Comparison of ENCODE assay signal across 33 cellular contexts in genomic region chrX:151478052-151478451, GRCh38.
"Had no signal": no experiment of that assay in that cellular context is flagged by ENCODE, and none has a peak within 500 bp of the region (broad histone marks: within the 10 kb centered on the region; RNA-seq: fewer than 3 reads in every experiment).

No MANE protein-coding gene starts in this region.

- H3K4me3 ChIP-seq: ascending aorta, coronary artery, dorsolateral prefrontal cortex, heart left ventricle had no signal

- H3K4me3 Mint-ChIP-seq: activated B cell treated with CpG ODN at 0.5 μM for 24 hours; activated CD8-positive, alpha-beta T cell treated with anti-CD3 and anti-CD28 coated beads for 36 hours; activated naive CD4-positive, alpha-beta T cell treated with anti-CD3 and anti-CD28 coated beads for 36 hours; activated naive CD4-positive, alpha-beta T cell treated with anti-CD3 and anti-CD28 coated beads, Interleukin-2, amount 50 U/mL, for 24 hours; activated naive CD8-positive, alpha-beta T cell treated with anti-CD3 and anti-CD28 coated beads for 36 hours; activated naive CD8-positive, alpha-beta T cell treated with anti-CD3 and anti-CD28 coated beads, Interleukin-2, amount 50 U/mL, for 24 hours; activated T-helper 1 cell treated with anti-CD3 and anti-CD28 coated beads, Interleukin-12 subunit alpha, Interleukin-12 subunit beta, Interleukin-2, Interleukin-4 antibody, amounts not matched to agents 30 ng/mL and 10 ng/mL and 1 ng/mL, durations not matched to agents 14 hours and 24 hours and 36 hours; central memory CD8-positive, alpha-beta T cell; dendritic cell treated with granulocyte-macrophage colony-stimulating factor and Interleukin-4, amounts not matched to agents 40 ng/mL and 50 ng/mL, for 4 days; endodermal cell; T-cell; T-helper 1 cell treated with Interleukin-12 subunit alpha and Interleukin-12 subunit beta and Interleukin-4 antibody, amounts not matched to agents 30 μg/mL and 1 μg/mL, for 36 hours; T-helper 2 cell treated with Interferon-gamma antibody and Interleukin-4, amounts not matched to agents 5 μg/mL and 100 μg/mL, for 36 hours had no signal

- H3K4me1 ChIP-seq: ascending aorta, heart left ventricle had no signal

- H3K27ac Mint-ChIP-seq: activated B cell treated with CpG ODN at 0.5 μM for 24 hours; activated CD8-positive, alpha-beta T cell treated with anti-CD3 and anti-CD28 coated beads for 36 hours; activated naive CD4-positive, alpha-beta T cell treated with anti-CD3 and anti-CD28 coated beads for 36 hours; activated naive CD4-positive, alpha-beta T cell treated with anti-CD3 and anti-CD28 coated beads, Interleukin-2, amount 50 U/mL, for 24 hours; activated naive CD8-positive, alpha-beta T cell treated with anti-CD3 and anti-CD28 coated beads for 36 hours; activated naive CD8-positive, alpha-beta T cell treated with anti-CD3 and anti-CD28 coated beads, Interleukin-2, amount 50 U/mL, for 24 hours; activated T-helper 1 cell treated with anti-CD3 and anti-CD28 coated beads, Interleukin-12 subunit alpha, Interleukin-12 subunit beta, Interleukin-2, Interleukin-4 antibody, amounts not matched to agents 30 ng/mL and 10 ng/mL and 1 ng/mL, durations not matched to agents 14 hours and 24 hours and 36 hours; activated T-helper 2 cell treated with anti-CD3 and anti-CD28 coated beads, Interferon-gamma antibody, Interleukin-2, Interleukin-4, amounts not matched to agents 10 μg/mL and 5 μg/mL and 100 μg/mL, durations not matched to agents 14 hours and 24 hours and 36 hours; dendritic cell treated with granulocyte-macrophage colony-stimulating factor and Interleukin-4, amounts not matched to agents 40 ng/mL and 50 ng/mL, for 4 days; endodermal cell; T-cell; T-helper 1 cell treated with Interleukin-12 subunit alpha and Interleukin-12 subunit beta and Interleukin-4 antibody, amounts not matched to agents 30 μg/mL and 1 μg/mL, for 36 hours; T-helper 2 cell treated with Interferon-gamma antibody and Interleukin-4, amounts not matched to agents 5 μg/mL and 100 μg/mL, for 36 hours had no signal

- H3K36me3 Mint-ChIP-seq: activated naive CD4-positive, alpha-beta T cell treated with anti-CD3 and anti-CD28 coated beads, Interleukin-2, amount 50 U/mL, for 24 hours; activated naive CD8-positive, alpha-beta T cell treated with anti-CD3 and anti-CD28 coated beads for 36 hours; T-cell had no signal

- H3K9me3 ChIP-seq: ascending aorta, heart left ventricle had no signal

- H3K27me3 Mint-ChIP-seq: activated B cell treated with CpG ODN at 0.5 μM for 24 hours; activated naive CD4-positive, alpha-beta T cell treated with anti-CD3 and anti-CD28 coated beads, Interleukin-2, amount 50 U/mL, for 24 hours; activated naive CD8-positive, alpha-beta T cell treated with anti-CD3 and anti-CD28 coated beads for 36 hours; activated naive CD8-positive, alpha-beta T cell treated with anti-CD3 and anti-CD28 coated beads, Interleukin-2, amount 50 U/mL, for 24 hours; dendritic cell treated with granulocyte-macrophage colony-stimulating factor and Interleukin-4, amounts not matched to agents 40 ng/mL and 50 ng/mL, for 4 days had no signal

- H3K9me3 Mint-ChIP-seq: activated B cell treated with CpG ODN at 0.5 μM for 24 hours; activated CD8-positive, alpha-beta T cell treated with anti-CD3 and anti-CD28 coated beads for 36 hours; activated naive CD4-positive, alpha-beta T cell treated with anti-CD3 and anti-CD28 coated beads for 36 hours; activated naive CD4-positive, alpha-beta T cell treated with anti-CD3 and anti-CD28 coated beads, Interleukin-2, amount 50 U/mL, for 24 hours; activated naive CD8-positive, alpha-beta T cell treated with anti-CD3 and anti-CD28 coated beads for 36 hours; activated naive CD8-positive, alpha-beta T cell treated with anti-CD3 and anti-CD28 coated beads, Interleukin-2, amount 50 U/mL, for 24 hours; activated T-helper 1 cell treated with anti-CD3 and anti-CD28 coated beads, Interleukin-12 subunit alpha, Interleukin-12 subunit beta, Interleukin-2, Interleukin-4 antibody, amounts not matched to agents 30 ng/mL and 10 ng/mL and 1 ng/mL, durations not matched to agents 14 hours and 24 hours and 36 hours; activated T-helper 2 cell treated with anti-CD3 and anti-CD28 coated beads, Interferon-gamma antibody, Interleukin-2, Interleukin-4, amounts not matched to agents 10 μg/mL and 5 μg/mL and 100 μg/mL, durations not matched to agents 14 hours and 24 hours and 36 hours; central memory CD8-positive, alpha-beta T cell; dendritic cell treated with granulocyte-macrophage colony-stimulating factor and Interleukin-4, amounts not matched to agents 40 ng/mL and 50 ng/mL, for 4 days; T-cell; T-helper 1 cell treated with Interleukin-12 subunit alpha and Interleukin-12 subunit beta and Interleukin-4 antibody, amounts not matched to agents 30 μg/mL and 1 μg/mL, for 36 hours; T-helper 2 cell treated with Interferon-gamma antibody and Interleukin-4, amounts not matched to agents 5 μg/mL and 100 μg/mL, for 36 hours had no signal

- H3K4me1 Mint-ChIP-seq: activated B cell treated with CpG ODN at 0.5 μM for 24 hours; activated naive CD4-positive, alpha-beta T cell treated with anti-CD3 and anti-CD28 coated beads, Interleukin-2, amount 50 U/mL, for 24 hours; activated naive CD8-positive, alpha-beta T cell treated with anti-CD3 and anti-CD28 coated beads for 36 hours; activated naive CD8-positive, alpha-beta T cell treated with anti-CD3 and anti-CD28 coated beads, Interleukin-2, amount 50 U/mL, for 24 hours; central memory CD8-positive, alpha-beta T cell; endodermal cell; T-cell had no signal

- H3K36me3 ChIP-seq: ascending aorta, brain microvascular endothelial cell, heart left ventricle, WERI-Rb-1 had no signal

- H3K27me3 ChIP-seq: ascending aorta, brain microvascular endothelial cell had no signal

- FAIRE-seq: bronchial epithelial cell, frontal cortex had no signal

- ATAC-seq: activated CD4-positive, CD25-positive, alpha-beta regulatory T cell treated with anti-CD3 and anti-CD28 coated beads, Interleukin-2, amount 50 U/mL, for 24 hours; activated CD8-positive, alpha-beta T cell treated with anti-CD3 and anti-CD28 coated beads for 36 hours; activated naive CD8-positive, alpha-beta T cell treated with anti-CD3 and anti-CD28 coated beads, Interleukin-2, amount 50 U/mL, for 24 hours; esophagus mucosa; heart left ventricle; T-cell had no signal

- DNase-seq: activated B cell treated with CpG ODN at 0.5 μM for 24 hours; activated CD4-positive, alpha-beta T cell treated with anti-CD3 and anti-CD28 coated beads for 48 hours; activated CD4-positive, alpha-beta T cell treated with anti-CD3 and anti-CD28 coated beads, Interleukin-2, amount 50 U/mL, for 1 hour; activated CD4-positive, alpha-beta T cell treated with anti-CD3 and anti-CD28 coated beads, Interleukin-2, amount 50 U/mL, for 48 hours; activated CD8-positive, alpha-beta memory T cell treated with anti-CD3 and anti-CD28 coated beads for 24 hours; activated CD8-positive, alpha-beta T cell treated with anti-CD3 and anti-CD28 coated beads for 36 hours; activated effector memory CD4-positive, alpha-beta T cell treated with anti-CD3 and anti-CD28 coated beads, Interleukin-2, amount 50 U/mL, for 16 hours; activated naive CD4-positive, alpha-beta T cell treated with anti-CD3 and anti-CD28 coated beads for 36 hours; activated naive CD8-positive, alpha-beta T cell treated with anti-CD3 and anti-CD28 coated beads for 36 hours; activated naive CD8-positive, alpha-beta T cell treated with anti-CD3 and anti-CD28 coated beads, Interleukin-2, amount 50 U/mL, for 24 hours; activated T-cell treated with anti-CD3 and anti-CD28 coated beads, Interleukin-2, amount 50 U/mL, for 48 hours; brain microvascular endothelial cell; dorsolateral prefrontal cortex; effector memory CD4-positive, alpha-beta T cell; endodermal cell; foreskin fibroblast; heart left ventricle; T-cell; T1000; WERI-Rb-1 had no signal

- H3K27ac ChIP-seq: ascending aorta, brain microvascular endothelial cell, coronary artery, dorsolateral prefrontal cortex, heart left ventricle, WERI-Rb-1 had no signal
